ENCODE assay signal across 9 cellular contexts in the genomic region with DNA sequence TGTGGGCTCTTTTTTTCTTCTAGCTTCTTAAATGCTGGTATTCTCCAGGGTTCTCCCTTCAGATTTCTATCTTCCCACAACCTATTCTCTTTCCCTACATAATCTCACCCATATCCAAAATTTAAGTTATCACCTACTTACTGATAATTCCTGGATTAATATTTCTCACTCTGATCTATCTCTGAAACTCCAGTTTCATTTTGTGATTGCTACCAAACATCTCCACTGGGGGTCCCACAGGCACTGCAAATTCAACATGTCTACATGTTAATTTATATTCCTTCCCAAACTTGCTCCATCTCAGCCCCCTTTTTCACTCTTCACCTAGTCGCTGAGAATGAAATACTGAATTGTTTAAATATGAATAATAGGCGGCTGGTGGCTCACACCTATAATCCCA. TPM values are rescaled to one million over a fixed set of nuclear protein-coding genes. Genes with fewer than 3 reads are reported as not detected.
DNase-seq lines count a peak whose midpoint lies in the region; ATAC-seq and TF ChIP-seq lines count a peak whose summit lies in the region.
"Had no signal": no experiment of that assay in that cellular context is flagged by ENCODE, and none has a peak within 500 bp of the region (broad histone marks: within the 10 kb centered on the region; RNA-seq: fewer than 3 reads in every experiment).

No MANE protein-coding gene starts in this region.

- H3K4me3 ChIP-seq in HEK293 (ENCODE audit: low read depth, low read length) (no peak overlapping the region), liver (ENCODE audit: low read depth in 1 of 3, low read length in 3 of 3) (no peak overlapping the region)

- peak; percentile 15 for DNase-seq in DMS114 treated with DMSO at 0.1 percent for 48 hours (lab: John Stamatoyannopoulos, UW; ENCODE audit: unreplicated experiment)
- DNase-seq in activated CD4-positive, alpha-beta memory T cell treated with anti-CD3 and anti-CD28 coated beads for 36 hours, result peak; percentile 32
- DNase-seq: NCI-H510A had no signal

- H3K4me3 Mint-ChIP-seq in activated CD4-positive, alpha-beta memory T cell treated with anti-CD3 and anti-CD28 coated beads for 36 hours, result no peak overlapping the region

- intact Hi-C loops in activated CD4-positive, alpha-beta memory T cell treated with anti-CD3 and anti-CD28 coated beads for 36 hours (cut with micrococcal nuclease), result loop anchor here (1.0 to 5.0 kb wide), 2 partner anchors 67 to 358 kb away; no protein-coding TSS in a partner anchor

- H3K27me3 Mint-ChIP-seq in activated CD4-positive, alpha-beta memory T cell treated with anti-CD3 and anti-CD28 coated beads for 36 hours, result no peaks in the 10 kb centered on the region

- peak; percentile 66 to 72 for TF ChIP-seq RAD21 in liver (IDR thresholded peaks at IDR 0.05)

- H3K4me1 Mint-ChIP-seq in activated CD4-positive, alpha-beta memory T cell treated with anti-CD3 and anti-CD28 coated beads for 36 hours (ENCODE audit: low read depth), result peaks cover 32% of the 10 kb centered on the region

- no peak for ATAC-seq in HG02870 (IDR thresholded peaks at IDR 0.05; ENCODE audit: unreplicated experiment)
- no peak for ATAC-seq in GM19328 (IDR thresholded peaks at IDR 0.05; ENCODE audit: unreplicated experiment)
- ATAC-seq in GM18520 (IDR thresholded peaks at IDR 0.05; ENCODE audit: unreplicated experiment), result no peak

- POLR2A ChIA-PET in HEK293 (lab: Yijun Ruan, JAX), result interaction anchor here (1.1 kb wide), 1 partner anchor 91 kb away, joined by 3 read pairs; the partner anchor contains the start of gene SLC35D1
- POLR2A ChIA-PET in activated CD4-positive, alpha-beta memory T cell treated with anti-CD3 and anti-CD28 coated beads for 36 hours (lab: Charles Lee), result interaction anchor here (1.1 kb wide), 1 partner anchor 70 kb away, joined by 3 read pairs; no protein-coding TSS in a partner anchor

- CTCF ChIA-PET in HEK293 (lab: Yijun Ruan, JAX), result interaction anchor here (0.6 to 2.0 kb wide), 8 partner anchors 38 to 357 kb away, joined by 3 to 11 read pairs (median 3); no protein-coding TSS in a partner anchor
- CTCF ChIA-PET in activated CD4-positive, alpha-beta memory T cell treated with anti-CD3 and anti-CD28 coated beads for 36 hours (lab: Charles Lee), result interaction anchor here (1.0 to 7.7 kb wide), 11 partner anchors 9 to 379 kb away, joined by 3 to 173 read pairs (median 4); partner anchors contain the start of gene C1orf141

- WGBS in liver, result 80% methylated on average over 2 of the region's 2 CpGs

- no peak overlapping the region for H3K27ac Mint-ChIP-seq in activated CD4-positive, alpha-beta memory T cell treated with anti-CD3 and anti-CD28 coated beads for 36 hours

- H3K9ac ChIP-seq in liver (ENCODE audit: low read depth in 1 of 2, low read length in 2 of 2), result no peak overlapping the region

- H3K36me3 Mint-ChIP-seq in activated CD4-positive, alpha-beta memory T cell treated with anti-CD3 and anti-CD28 coated beads for 36 hours, result no peaks in the 10 kb centered on the region

- no peak overlapping the region for H3K27ac ChIP-seq in HEK293 (ENCODE audit: extremely low read depth, low read depth, low read length)
- no peak overlapping the region for H3K27ac ChIP-seq in liver (ENCODE audit: low read depth in 1 of 2, low read length in 2 of 2)

- H3K9me3 ChIP-seq in HEK293 (ENCODE audit: control insufficient read depth, insufficient read depth, low read depth, low read length) (no peaks in the 10 kb centered on the region), liver (ENCODE audit: control insufficient read depth in 4 of 4, low read length in 3 of 4) (no peaks in the 10 kb centered on the region)

- no peaks in the 10 kb centered on the region for H3K36me3 ChIP-seq in HEK293 (ENCODE audit: control insufficient read depth in 2 of 2, insufficient read depth in 1 of 2, low read length in 2 of 2)
- no peaks in the 10 kb centered on the region for H3K36me3 ChIP-seq in liver (ENCODE audit: control insufficient read depth in 4 of 4, insufficient read depth in 3 of 4, low read depth in 1 of 4, low read length in 3 of 4)

- no peak for TF ChIP-seq CTCF in HEK293 (tag by site-specific recombination; IDR thresholded peaks at IDR 0.05)
- peak; percentile 41 for TF ChIP-seq CTCF in liver (IDR thresholded peaks at IDR 0.05; ENCODE audit: low read depth, low read length, missing input control)

- H3K4me1 ChIP-seq in HEK293 (ENCODE audit: control insufficient read depth, insufficient read depth, low read length) (no peaks in the 10 kb centered on the region), liver (ENCODE audit: control insufficient read depth in 4 of 4, insufficient read depth in 4 of 4, low read length in 3 of 4) (peaks cover under 1 to 9% (median 6%) of the 10 kb centered on the region in 4 donors)

- no peaks in the 10 kb centered on the region for H3K9me3 Mint-ChIP-seq in activated CD4-positive, alpha-beta memory T cell treated with anti-CD3 and anti-CD28 coated beads for 36 hours

- no peaks in the 10 kb centered on the region for H3K27me3 ChIP-seq in liver (ENCODE audit: control insufficient read depth in 4 of 4, insufficient read depth in 4 of 4, low read length in 3 of 4)

TF ChIP-seq in HEK293, 187 proteins besides CTCF, POLR2A, EP300 and RAD21:
- peak; percentile 88 for TF ChIP-seq ZNF664 (tag by site-specific recombination; IDR thresholded peaks at IDR 0.05)
- no peak for TF ChIP-seq ZNF18 (tag by site-specific recombination; IDR thresholded peaks at IDR 0.05)

TF ChIP-seq in liver, 16 proteins besides CTCF, POLR2A, EP300 and RAD21:
- TF ChIP-seq YY1 (IDR thresholded peaks at IDR 0.05) (no peak), FOXA1 (IDR thresholded peaks at IDR 0.05) (no peak), EGR1 (IDR thresholded peaks at IDR 0.05; ENCODE audit: low read depth in 2 of 2) (no peak), NR2F2 (IDR thresholded peaks at IDR 0.05) (no peak), HNF4G (IDR thresholded peaks at IDR 0.05) (no peak)
- TF ChIP-seq, protein P1, sequence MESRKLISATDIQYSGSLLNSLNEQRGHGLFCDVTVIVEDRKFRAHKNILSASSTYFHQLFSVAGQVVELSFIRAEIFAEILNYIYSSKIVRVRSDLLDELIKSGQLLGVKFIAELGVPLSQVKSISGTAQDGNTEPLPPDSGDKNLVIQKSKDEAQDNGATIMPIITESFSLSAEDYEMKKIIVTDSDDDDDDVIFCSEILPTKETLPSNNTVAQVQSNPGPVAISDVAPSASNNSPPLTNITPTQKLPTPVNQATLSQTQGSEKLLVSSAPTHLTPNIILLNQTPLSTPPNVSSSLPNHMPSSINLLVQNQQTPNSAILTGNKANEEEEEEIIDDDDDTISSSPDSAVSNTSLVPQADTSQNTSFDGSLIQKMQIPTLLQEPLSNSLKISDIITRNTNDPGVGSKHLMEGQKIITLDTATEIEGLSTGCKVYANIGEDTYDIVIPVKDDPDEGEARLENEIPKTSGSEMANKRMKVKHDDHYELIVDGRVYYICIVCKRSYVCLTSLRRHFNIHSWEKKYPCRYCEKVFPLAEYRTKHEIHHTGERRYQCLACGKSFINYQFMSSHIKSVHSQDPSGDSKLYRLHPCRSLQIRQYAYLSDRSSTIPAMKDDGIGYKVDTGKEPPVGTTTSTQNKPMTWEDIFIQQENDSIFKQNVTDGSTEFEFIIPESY (IDR thresholded peaks at IDR 0.05), result no peak

RNA-seq across cellular contexts. Expression of gene C1orf141, which starts 9.9 kb away (rescaled TPM):
- total RNA-seq in activated CD4-positive, alpha-beta memory T cell treated with anti-CD3 and anti-CD28 coated beads for 36 hours, result 1 to 10 TPM in 1 of 2 experiments, under 1 TPM in 1; 0.70 to 1.2 TPM
- not detected for total RNA-seq in liver
- polyA plus RNA-seq in liver, result not detected
- polyA plus RNA-seq: neural cell had no signal

RNA-seq across cellular contexts. Expression of gene IL23R, which starts 21.6 kb away (rescaled TPM):
- total RNA-seq in activated CD4-positive, alpha-beta memory T cell treated with anti-CD3 and anti-CD28 coated beads for 36 hours, result 10 to 100 TPM; 16.8 to 17.7 TPM
- total RNA-seq in liver, result under 1 TPM; 0.08 to 0.09 TPM
- not detected for polyA plus RNA-seq in liver
- polyA plus RNA-seq: neural cell had no signal

Comparison
In these comparisons a context has a peak if more than half of its experiments do, and no peak if none do; other contexts are left out.
1. RNA of gene IL23R, which starts 21.6 kb away (total RNA-seq): 16.8 to 17.7 TPM in activated CD4-positive, alpha-beta memory T cell treated with anti-CD3 and anti-CD28 coated beads for 36 hours; 0.08 to 0.09 TPM in liver; every median in the first group is over 10 times any median in the second.